ENCODE assay signal across 11 cellular contexts in genomic region chr19:46132508-46133100, GRCh38. TPM values are rescaled to one million over a fixed set of nuclear protein-coding genes. Genes with fewer than 3 reads are reported as not detected.
DNase-seq lines count a peak whose midpoint lies in the region; ATAC-seq and TF ChIP-seq lines count a peak whose summit lies in the region.
"Had no signal": no experiment of that assay in that cellular context is flagged by ENCODE, and none has a peak within 500 bp of the region (broad histone marks: within the 10 kb centered on the region; RNA-seq: fewer than 3 reads in every experiment).

No MANE protein-coding gene starts in this region.

- H3K4me1 Mint-ChIP-seq in HFFc6 (ENCODE audit: low read depth), result peaks cover 28% of the 10 kb centered on the region
- peaks cover 27% of the 10 kb centered on the region for H3K4me1 Mint-ChIP-seq in MCF 10A (ENCODE audit: insufficient read depth, unreplicated experiment)
- peaks cover 3% of the 10 kb centered on the region for H3K4me1 Mint-ChIP-seq in activated T-cell treated with anti-CD3 and anti-CD28 coated beads, Interleukin-2, amount 50 U/mL, for 72 hours (ENCODE audit: low read depth)

- H3K27me3 Mint-ChIP-seq in HFFc6 (ENCODE audit: insufficient read depth), result peaks cover 28% of the 10 kb centered on the region
- H3K27me3 Mint-ChIP-seq in MCF 10A (ENCODE audit: insufficient read depth, unreplicated experiment), result no peaks in the 10 kb centered on the region
- H3K27me3 Mint-ChIP-seq in activated T-cell treated with anti-CD3 and anti-CD28 coated beads, Interleukin-2, amount 50 U/mL, for 72 hours (ENCODE audit: low read depth), result peaks cover 83% of the 10 kb centered on the region

- H3F3A ChIP-seq in smooth muscle cell (ENCODE audit: low read depth), result peaks cover 9% of the 10 kb centered on the region

- H4K20me1 ChIP-seq in smooth muscle cell (ENCODE audit: low read depth), result no peaks in the 10 kb centered on the region

- DNase-seq in HFFc6 (no peak), MCF 10A (ENCODE audit: unreplicated experiment) (no peak), smooth muscle cell (lab: John Stamatoyannopoulos, UW; ENCODE audit: unreplicated experiment) (no peak), A172 (ENCODE audit: low spot score) (no peak), NAMALWA (ENCODE audit: low spot score) (no peak)
- no peak for DNase-seq in activated T-cell treated with anti-CD3 and anti-CD28 coated beads, Interleukin-2, amount 50 U/mL, for 72 hours
- DNase-seq: effector memory CD8-positive, alpha-beta T cell; stimulated activated naive CD8-positive, alpha-beta T cell treated with anti-CD3 and anti-CD28 coated beads, Interleukin-15, Interleukin-2, amounts not matched to agents 100 U/mL and 50 U/mL, for 24 hours had no signal

- no peaks in the 10 kb centered on the region for H3K36me3 ChIP-seq in smooth muscle cell (ENCODE audit: low read depth)

- H3K4me3 ChIP-seq in smooth muscle cell, result peak overlapping the region; percentile 38

- peak overlapping the region; percentile 86 for H3K4me2 ChIP-seq in smooth muscle cell

- WGBS in smooth muscle cell (ENCODE audit: low lambda C conversion rate), result 41% methylated on average over 4 of the region's 4 CpGs

- H3K9me3 Mint-ChIP-seq in HFFc6 (peaks cover 8% of the 10 kb centered on the region), MCF 10A (ENCODE audit: unreplicated experiment) (no peaks in the 10 kb centered on the region)
- H3K9me3 Mint-ChIP-seq in activated T-cell treated with anti-CD3 and anti-CD28 coated beads, Interleukin-2, amount 50 U/mL, for 72 hours, result no peaks in the 10 kb centered on the region
- H3K9me3 Mint-ChIP-seq: effector memory CD8-positive, alpha-beta T cell had no signal

- H3K27ac ChIP-seq in layer of hippocampus (ENCODE audit: low read depth, low read length) (peak overlapping the region; percentile 31), smooth muscle cell (ENCODE audit: low read depth) (peak overlapping the region; percentile 98)

- H3K27ac Mint-ChIP-seq in HFFc6 (peak overlapping the region; percentile 82), MCF 10A (ENCODE audit: low read depth, unreplicated experiment) (peak overlapping the region; percentile 99)
- H3K27ac Mint-ChIP-seq in activated T-cell treated with anti-CD3 and anti-CD28 coated beads, Interleukin-2, amount 50 U/mL, for 72 hours, result no peak overlapping the region
- H3K27ac Mint-ChIP-seq: effector memory CD8-positive, alpha-beta T cell had no signal

- POLR2A ChIA-PET in MCF 10A (lab: Yijun Ruan, JAX), result interaction anchor here (0.6 to 3.1 kb wide), 7 partner anchors 7 to 80 kb away, joined by 3 to 22 read pairs (median 8); partner anchors contain the start of genes IGFL2 and IGFL3

- H3K27me3 ChIP-seq in layer of hippocampus (ENCODE audit: control insufficient read depth, insufficient read depth, low read length) (no peaks in the 10 kb centered on the region), smooth muscle cell (ENCODE audit: low read depth) (no peaks in the 10 kb centered on the region)

- peak overlapping the region; percentile 38; the same call in 1 of the 2 replicates for H3K4me3 Mint-ChIP-seq in HFFc6
- peak overlapping the region; percentile 62 for H3K4me3 Mint-ChIP-seq in MCF 10A (ENCODE audit: unreplicated experiment)
- no peak overlapping the region for H3K4me3 Mint-ChIP-seq in activated T-cell treated with anti-CD3 and anti-CD28 coated beads, Interleukin-2, amount 50 U/mL, for 72 hours
- H3K4me3 Mint-ChIP-seq: effector memory CD8-positive, alpha-beta T cell had no signal

- H2AFZ ChIP-seq in smooth muscle cell (ENCODE audit: low read depth), result no peak overlapping the region

- peak overlapping the region; percentile 85 for H3K9ac ChIP-seq in smooth muscle cell (ENCODE audit: low read depth)

- no TSS peak for BruUV-seq in MCF 10A (replicated peaks; lab: Mats Ljungman, UMichigan)

- no peaks in the 10 kb centered on the region for H3K9me3 ChIP-seq in smooth muscle cell (replicated peaks; ENCODE audit: low read depth)

- ATAC-seq in activated T-cell treated with anti-CD3 and anti-CD28 coated beads, Interleukin-2, amount 50 U/mL, for 72 hours (replicated peaks in 1 of 2), result no peak
- no peak for ATAC-seq in GM21423 (IDR thresholded peaks at IDR 0.05; ENCODE audit: unreplicated experiment)
- ATAC-seq: effector memory CD8-positive, alpha-beta T cell; stimulated activated naive CD8-positive, alpha-beta T cell treated with anti-CD3 and anti-CD28 coated beads, Interleukin-15, Interleukin-2, amounts not matched to agents 100 U/mL and 50 U/mL, for 24 hours had no signal

- intact Hi-C loops in MCF 10A (cut with micrococcal nuclease), result no loop called here

- no peaks in the 10 kb centered on the region for H3K79me2 ChIP-seq in smooth muscle cell (ENCODE audit: low read depth)

- CTCF ChIA-PET in MCF 10A (lab: Yijun Ruan, JAX), result no interaction called here

- TF ChIP-seq CTCF in HFFc6 (IDR thresholded peaks at IDR 0.05), result no peak
- no peak for TF ChIP-seq CTCF in MCF 10A (IDR thresholded peaks at IDR 0.05; ENCODE audit: unreplicated experiment)
- no peak for TF ChIP-seq CTCF in smooth muscle cell (IDR thresholded peaks at IDR 0.05; ENCODE audit: borderline replicate concordance, insufficient read depth, poor library complexity, severe bottlenecking)

- H3K4me1 ChIP-seq in smooth muscle cell (ENCODE audit: low read depth), result peaks cover 26% of the 10 kb centered on the region

- H3K36me3 Mint-ChIP-seq in HFFc6 (ENCODE audit: low read depth) (peaks cover 46% of the 10 kb centered on the region), MCF 10A (ENCODE audit: insufficient read depth, unreplicated experiment) (peaks cover 16% of the 10 kb centered on the region)
- peaks cover 0 to 2% of the 10 kb centered on the region in 2 donors for H3K36me3 Mint-ChIP-seq in activated T-cell treated with anti-CD3 and anti-CD28 coated beads, Interleukin-2, amount 50 U/mL, for 72 hours (ENCODE audit: insufficient read depth in 2 of 2)

RNA-seq across cellular contexts. Expression of gene IGFL3, which starts 8.1 kb away (rescaled TPM):
- total RNA-seq in HFFc6 (2021; fragmentation: NEBNext Ultra II Directional; extraction: Animal tissue kit (Norgen Biotek cat#: 25700)), result not detected
- not detected in 2 replicates for total RNA-seq in MCF 10A (2022)
- total RNA-seq in smooth muscle cell, result 10.2 and 26.7 TPM in 2 replicates
- 5.9 and 8.8 TPM in 2 replicates for polyA plus RNA-seq in smooth muscle cell
- not detected for total RNA-seq in activated T-cell treated with anti-CD3 and anti-CD28 coated beads, Interleukin-2, amount 50 U/mL, for 72 hours
- total RNA-seq in A172 (2014; rRNA removed; shearing (Covaris generic)), result 0.53 TPM in 1 of 2 replicates, not detected in the other
- total RNA-seq: Daoy had no signal

RNA-seq across cellular contexts. Expression of gene IGFL2, which starts 15.4 kb away (rescaled TPM):
- not detected for total RNA-seq in HFFc6 (2021; fragmentation: NEBNext Ultra II Directional; extraction: Animal tissue kit (Norgen Biotek cat#: 25700))
- total RNA-seq in MCF 10A (2022), result 1.3 TPM in 1 of 2 replicates, not detected in the other
- 126 and 145 TPM in 2 replicates for total RNA-seq in smooth muscle cell
- 159 and 164 TPM in 2 replicates for polyA plus RNA-seq in smooth muscle cell
- not detected for total RNA-seq in activated T-cell treated with anti-CD3 and anti-CD28 coated beads, Interleukin-2, amount 50 U/mL, for 72 hours
- not detected in 2 replicates for total RNA-seq in A172 (2014; rRNA removed; shearing (Covaris generic))
- total RNA-seq: Daoy had no signal

Comparison
In these comparisons a context has a peak if more than half of its experiments do, and no peak if none do; other contexts are left out.
1. H3K4me3 Mint-ChIP-seq: peak in HFFc6 (single experiment) and MCF 10A (single experiment); none in activated T-cell treated with anti-CD3 and anti-CD28 coated beads, Interleukin-2, amount 50 U/mL, for 72 hours (0 of 2).
2. RNA of gene IGFL2, which starts 15.4 kb away (total RNA-seq): 126 to 145 TPM in smooth muscle cell; 1.3 TPM in MCF 10A, not detected in HFFc6, not detected in activated T-cell treated with anti-CD3 and anti-CD28 coated beads, Interleukin-2, amount 50 U/mL, for 72 hours and not detected in A172; every median in the first group is over 10 times any median in the second.